ENCODE assay signal across 22 cellular contexts in genomic region chr3:99479768-99480167, GRCh38.
DNase-seq lines count a peak whose midpoint lies in the region; ATAC-seq and TF ChIP-seq lines count a peak whose summit lies in the region.
"Had no signal": no experiment of that assay in that cellular context is flagged by ENCODE, and none has a peak within 500 bp of the region (broad histone marks: within the 10 kb centered on the region; RNA-seq: fewer than 3 reads in every experiment).

No MANE protein-coding gene starts in this region.

- H3K4me3 ChIP-seq in adipocyte (ENCODE audit: low read length) (no peak overlapping the region), SK-N-SH (ENCODE audit: low read depth in 2 of 2, low read length in 1 of 2) (no peak overlapping the region), thyroid gland (replicated peaks in 1 of 3) (no peak overlapping the region)
- H3K4me3 ChIP-seq: A549; BLaER1 treated with 17β-estradiol and CSF1 and Interleukin-3, amounts not matched to agents 10 nM and 100 nM; GM12878; GM23248 had no signal

- TF ChIP-seq CTCF in SK-N-SH (IDR thresholded peaks at IDR 0.05) (no peak), thyroid gland (IDR thresholded peaks at IDR 0.05) (no peak)

- H3K9me3 ChIP-seq in adipocyte (ENCODE audit: control insufficient read depth, low read length) (peaks cover 11% of the 10 kb centered on the region), SK-N-SH (peaks cover 4% of the 10 kb centered on the region; the same call in 1 of the 2 replicates), thyroid gland (no peaks in the 10 kb centered on the region)
- H3K9me3 ChIP-seq: A549, BE2C had no signal

- H3K79me2 ChIP-seq in SK-N-SH (ENCODE audit: insufficient read depth): no peaks in the 10 kb centered on the region

- H3K27me3 ChIP-seq in adipocyte (replicated peaks; ENCODE audit: control insufficient read depth, insufficient read depth, low read length): no peaks in the 10 kb centered on the region
- H3K27me3 ChIP-seq in SK-N-SH (ENCODE audit: insufficient read depth): no peaks in the 10 kb centered on the region
- no peaks in the 10 kb centered on the region for H3K27me3 ChIP-seq in thyroid gland
- H3K27me3 ChIP-seq: BE2C had no signal

- H3K9ac ChIP-seq in adipocyte (ENCODE audit: low read length) (no peak overlapping the region), SK-N-SH (no peak overlapping the region)
- H3K9ac ChIP-seq: BLaER1 treated with 17β-estradiol and CSF1 and Interleukin-3, amounts not matched to agents 10 nM and 100 nM; GM23248 had no signal

- CTCF ChIA-PET in SK-N-SH (lab: Yijun Ruan, JAX): no interaction called here

- no peak overlapping the region for H3K4me2 ChIP-seq in SK-N-SH
- H3K4me2 ChIP-seq: A549 had no signal

- peaks cover 17% of the 10 kb centered on the region for H3K4me1 ChIP-seq in adipocyte (ENCODE audit: control insufficient read depth, insufficient read depth, low read length)
- no peaks in the 10 kb centered on the region; a peak in 1 of 4 replicates for H3K4me1 ChIP-seq in SK-N-SH (ENCODE audit: control insufficient read depth in 1 of 2, insufficient read depth in 2 of 2, low read depth in 1 of 2, low read length in 1 of 2)
- no peaks in the 10 kb centered on the region for H3K4me1 ChIP-seq in thyroid gland
- H3K4me1 ChIP-seq: A549, BE2C had no signal

- H3K36me3 ChIP-seq in adipocyte (ENCODE audit: control insufficient read depth, insufficient read depth, low read length, severe bottlenecking): no peaks in the 10 kb centered on the region
- H3K36me3 ChIP-seq in SK-N-SH (replicated peaks in 1 of 2; ENCODE audit: control insufficient read depth in 1 of 2, insufficient read depth in 2 of 2, low read length in 1 of 2): no peaks in the 10 kb centered on the region
- no peaks in the 10 kb centered on the region for H3K36me3 ChIP-seq in thyroid gland
- H3K36me3 ChIP-seq: BE2C; BLaER1 treated with 17β-estradiol and CSF1 and Interleukin-3, amounts not matched to agents 10 nM and 100 nM had no signal

- no peak for TF ChIP-seq POLR2A in thyroid gland (IDR thresholded peaks at IDR 0.05)

- no peak for ATAC-seq in HG03039 (IDR thresholded peaks at IDR 0.05; ENCODE audit: unreplicated experiment)
- ATAC-seq: A549, GM12878 had no signal

- 0% methylated on average over 2 of the region's 2 CpGs for WGBS in SK-N-SH (ENCODE audit: low lambda C conversion rate)
- WGBS in thyroid gland, 2 donors: 72 to 85% methylated on average over 2 of the region's 2 CpGs

- H4K20me1 ChIP-seq in SK-N-SH (ENCODE audit: insufficient read depth): no peaks in the 10 kb centered on the region
- H4K20me1 ChIP-seq: BLaER1 treated with 17β-estradiol and CSF1 and Interleukin-3, amounts not matched to agents 10 nM and 100 nM had no signal

- no peak for TF ChIP-seq EP300 in SK-N-SH (IDR thresholded peaks at IDR 0.05; ENCODE audit: borderline replicate concordance in 1 of 2, low read depth in 1 of 2, low read length in 1 of 2)

- H3K27ac ChIP-seq in SK-N-SH (ENCODE audit: low read depth in 2 of 2, low read length in 1 of 2): no peak overlapping the region
- no peak overlapping the region for H3K27ac ChIP-seq in thyroid gland
- H3K27ac ChIP-seq: A549; BLaER1 treated with 17β-estradiol and CSF1 and Interleukin-3, amounts not matched to agents 10 nM and 100 nM; GM23248 had no signal

- intact Hi-C loops in thyroid gland (cut with DNase I): no loop called here

- peak; percentile 53 for DNase-seq in adipocyte (ENCODE audit: low read depth)
- peak; percentile 39 for DNase-seq in fibroblast of gingiva (ENCODE audit: low read depth)
- DNase-seq in renal cortical epithelial cell (ENCODE audit: low read depth): peak; percentile 36
- DNase-seq in SK-N-SH: no peak
- no peak for DNase-seq in thyroid gland
- DNase-seq: 8988T; ACHN; AML-193; BE2C; CD4-positive, alpha-beta T cell; CD8-positive, alpha-beta memory T cell; DMS 273 treated with DMSO at 0.1 percent for 48 hours; DMS79; EL; GDM1; GM23248; H7; HCEC 1CT had no signal

- no peak overlapping the region for H2AFZ ChIP-seq in SK-N-SH (ENCODE audit: low read depth)
- H2AFZ ChIP-seq: GM23248 had no signal

- no peak for TF ChIP-seq RAD21 in SK-N-SH (IDR thresholded peaks at IDR 0.05; ENCODE audit: low read length)

- peaks cover 8% of the 10 kb centered on the region for H3F3A ChIP-seq in SK-N-SH (replicated peaks; ENCODE audit: insufficient read depth)

- POLR2A ChIA-PET in SK-N-SH (lab: Yijun Ruan, JAX): no interaction called here

- H3K9me2 ChIP-seq in SK-N-SH: no peaks in the 10 kb centered on the region

TF ChIP-seq in SK-N-SH, 30 proteins besides CTCF, POLR2A, EP300 and RAD21:
- TF ChIP-seq SIN3A (IDR thresholded peaks at IDR 0.05; ENCODE audit: borderline replicate concordance, low read depth, low read length) (no peak), FOXJ3 (CRISPR knock-in tag; IDR thresholded peaks at IDR 0.05) (no peak), TAF1 (IDR thresholded peaks at IDR 0.05; ENCODE audit: borderline replicate concordance, low read depth, low read length) (no peak)
TF ChIP-seq in SK-N-SH: peak in this region for 0.

Comparison
In these comparisons a context has a peak if more than half of its experiments do, and no peak if none do; other contexts are left out.
1. DNase-seq: peak in adipocyte (single experiment), fibroblast of gingiva (single experiment) and renal cortical epithelial cell (single experiment); none in SK-N-SH (single experiment) and thyroid gland (0 of 2).